ENCODE assay signal across 1 cellular context in the genomic region with DNA sequence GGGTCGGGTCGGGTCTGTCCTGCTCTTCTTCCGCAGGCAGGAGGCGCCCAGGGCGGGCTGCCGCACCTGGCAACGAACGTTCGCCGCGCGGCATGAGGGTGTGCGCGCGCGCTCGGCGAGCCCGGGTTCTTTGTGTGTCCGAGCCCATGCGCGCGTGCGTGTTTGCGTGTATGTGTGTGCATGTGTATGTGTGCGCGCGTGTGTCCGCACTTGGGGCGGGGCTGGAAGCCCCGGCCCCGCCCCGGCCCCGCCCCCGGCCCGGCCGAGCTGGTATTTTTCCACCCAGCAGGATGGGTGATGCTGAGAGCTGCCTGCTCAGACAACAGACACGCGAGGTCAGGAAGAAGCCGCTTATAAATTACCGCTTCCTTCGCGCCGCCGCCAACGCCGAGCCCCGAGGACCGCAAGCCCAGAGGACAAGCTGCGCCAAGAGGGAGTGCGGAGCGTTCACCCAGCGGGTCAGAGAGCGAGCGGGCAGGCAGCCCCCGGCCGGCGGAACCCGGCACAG.
TF ChIP-seq lines count a peak whose summit lies in the region.

Gene SLC6A6 (plus strand): TSS at position 303 of the 508 bp plus-strand sequence. CDS start 41,029 bp downstream, outside the sequence.

TF ChIP-seq in HepG2, 621 proteins besides CTCF, POLR2A, EP300 and RAD21 (continued from another document and continues in another):
- TF ChIP-seq, protein P1, sequence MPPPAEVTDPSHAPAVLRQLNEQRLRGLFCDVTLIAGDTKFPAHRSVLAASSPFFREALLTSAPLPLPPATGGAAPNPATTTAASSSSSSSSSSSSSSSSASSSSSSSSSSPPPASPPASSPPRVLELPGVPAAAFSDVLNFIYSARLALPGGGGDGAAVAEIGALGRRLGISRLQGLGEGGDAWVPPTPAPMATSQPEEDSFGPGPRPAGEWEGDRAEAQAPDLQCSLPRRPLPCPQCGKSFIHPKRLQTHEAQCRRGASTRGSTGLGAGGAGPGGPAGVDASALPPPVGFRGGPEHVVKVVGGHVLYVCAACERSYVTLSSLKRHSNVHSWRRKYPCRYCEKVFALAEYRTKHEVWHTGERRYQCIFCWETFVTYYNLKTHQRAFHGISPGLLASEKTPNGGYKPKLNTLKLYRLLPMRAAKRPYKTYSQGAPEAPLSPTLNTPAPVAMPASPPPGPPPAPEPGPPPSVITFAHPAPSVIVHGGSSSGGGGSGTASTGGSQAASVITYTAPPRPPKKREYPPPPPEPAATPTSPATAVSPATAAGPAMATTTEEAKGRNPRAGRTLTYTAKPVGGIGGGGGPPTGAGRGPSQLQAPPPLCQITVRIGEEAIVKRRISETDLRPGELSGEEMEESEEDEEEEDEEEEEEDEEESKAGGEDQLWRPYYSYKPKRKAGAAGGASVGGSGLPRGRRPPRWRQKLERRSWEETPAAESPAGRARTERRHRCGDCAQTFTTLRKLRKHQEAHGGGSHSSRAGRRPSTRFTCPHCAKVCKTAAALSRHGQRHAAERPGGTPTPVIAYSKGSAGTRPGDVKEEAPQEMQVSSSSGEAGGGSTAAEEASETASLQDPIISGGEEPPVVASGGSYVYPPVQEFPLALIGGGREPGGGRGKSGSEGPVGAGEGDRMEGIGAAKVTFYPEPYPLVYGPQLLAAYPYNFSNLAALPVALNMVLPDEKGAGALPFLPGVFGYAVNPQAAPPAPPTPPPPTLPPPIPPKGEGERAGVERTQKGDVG (CRISPR knock-in tag; IDR thresholded peaks at IDR 0.05; ENCODE audit: borderline replicate concordance) = no peak
- TF ChIP-seq, protein P2, sequence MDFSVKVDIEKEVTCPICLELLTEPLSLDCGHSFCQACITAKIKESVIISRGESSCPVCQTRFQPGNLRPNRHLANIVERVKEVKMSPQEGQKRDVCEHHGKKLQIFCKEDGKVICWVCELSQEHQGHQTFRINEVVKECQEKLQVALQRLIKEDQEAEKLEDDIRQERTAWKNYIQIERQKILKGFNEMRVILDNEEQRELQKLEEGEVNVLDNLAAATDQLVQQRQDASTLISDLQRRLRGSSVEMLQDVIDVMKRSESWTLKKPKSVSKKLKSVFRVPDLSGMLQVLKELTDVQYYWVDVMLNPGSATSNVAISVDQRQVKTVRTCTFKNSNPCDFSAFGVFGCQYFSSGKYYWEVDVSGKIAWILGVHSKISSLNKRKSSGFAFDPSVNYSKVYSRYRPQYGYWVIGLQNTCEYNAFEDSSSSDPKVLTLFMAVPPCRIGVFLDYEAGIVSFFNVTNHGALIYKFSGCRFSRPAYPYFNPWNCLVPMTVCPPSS (IDR thresholded peaks at IDR 0.05) = no peak
- TF ChIP-seq PHF21A (CRISPR knock-in tag; IDR thresholded peaks at IDR 0.05) = peak; percentile 76
- TF ChIP-seq, protein P3, sequence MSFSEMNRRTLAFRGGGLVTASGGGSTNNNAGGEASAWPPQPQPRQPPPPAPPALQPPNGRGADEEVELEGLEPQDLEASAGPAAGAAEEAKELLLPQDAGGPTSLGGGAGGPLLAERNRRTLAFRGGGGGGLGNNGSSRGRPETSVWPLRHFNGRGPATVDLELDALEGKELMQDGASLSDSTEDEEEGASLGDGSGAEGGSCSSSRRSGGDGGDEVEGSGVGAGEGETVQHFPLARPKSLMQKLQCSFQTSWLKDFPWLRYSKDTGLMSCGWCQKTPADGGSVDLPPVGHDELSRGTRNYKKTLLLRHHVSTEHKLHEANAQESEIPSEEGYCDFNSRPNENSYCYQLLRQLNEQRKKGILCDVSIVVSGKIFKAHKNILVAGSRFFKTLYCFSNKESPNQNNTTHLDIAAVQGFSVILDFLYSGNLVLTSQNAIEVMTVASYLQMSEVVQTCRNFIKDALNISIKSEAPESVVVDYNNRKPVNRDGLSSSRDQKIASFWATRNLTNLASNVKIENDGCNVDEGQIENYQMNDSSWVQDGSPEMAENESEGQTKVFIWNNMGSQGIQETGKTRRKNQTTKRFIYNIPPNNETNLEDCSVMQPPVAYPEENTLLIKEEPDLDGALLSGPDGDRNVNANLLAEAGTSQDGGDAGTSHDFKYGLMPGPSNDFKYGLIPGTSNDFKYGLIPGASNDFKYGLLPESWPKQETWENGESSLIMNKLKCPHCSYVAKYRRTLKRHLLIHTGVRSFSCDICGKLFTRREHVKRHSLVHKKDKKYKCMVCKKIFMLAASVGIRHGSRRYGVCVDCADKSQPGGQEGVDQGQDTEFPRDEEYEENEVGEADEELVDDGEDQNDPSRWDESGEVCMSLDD (CRISPR knock-in tag; IDR thresholded peaks at IDR 0.05; ENCODE audit: borderline replicate concordance) = no peak
- no peak for TF ChIP-seq ARNT (IDR thresholded peaks at IDR 0.05)
- TF ChIP-seq HNF4G (IDR thresholded peaks at IDR 0.05; ENCODE audit: borderline replicate concordance, low read depth, low read length) = peak; percentile 6; the same call in 1 of the 2 replicates
- no peak for TF ChIP-seq HNF4G (CRISPR knock-in tag; IDR thresholded peaks at IDR 0.05; ENCODE audit: borderline replicate concordance, low read depth)
- TF ChIP-seq ZNF274 (CRISPR knock-in tag; IDR thresholded peaks at IDR 0.05) = no peak
- TF ChIP-seq SAFB2 (CRISPR knock-in tag; IDR thresholded peaks at IDR 0.05; ENCODE audit: borderline replicate concordance, low read depth) = 0 out of 2 replicates have a peak, but pooled peaks have one; percentile 68
- no peak for TF ChIP-seq HES4 (CRISPR knock-in tag; IDR thresholded peaks at IDR 0.05; ENCODE audit: borderline replicate concordance)
- no peak for TF ChIP-seq U2AF1 (optimal IDR thresholded peaks at IDR 0.05; ENCODE audit: low read depth, low read length)
- TF ChIP-seq ZNF576 (CRISPR knock-in tag; IDR thresholded peaks at IDR 0.05) = no peak
- no peak for TF ChIP-seq ZNF234 (CRISPR knock-in tag; conservative IDR thresholded peaks at IDR 0.05)
- TF ChIP-seq KDM5A (IDR thresholded peaks at IDR 0.05; ENCODE audit: borderline replicate concordance, low read length) = peak; percentile 37; the same call in 1 of the 2 replicates
- TF ChIP-seq TGIF2 (CRISPR knock-in tag; IDR thresholded peaks at IDR 0.05) = 0 out of 2 replicates have a peak, but pooled peaks have one; percentile 35
- TF ChIP-seq ZNF839 (CRISPR knock-in tag; IDR thresholded peaks at IDR 0.05; ENCODE audit: borderline replicate concordance) = no peak
- no peak for TF ChIP-seq ZBTB39 (CRISPR knock-in tag; IDR thresholded peaks at IDR 0.05)
- TF ChIP-seq ZNF792 (CRISPR knock-in tag; IDR thresholded peaks at IDR 0.05) = peak; percentile 66
- TF ChIP-seq ZNF382 (CRISPR knock-in tag; IDR thresholded peaks at IDR 0.05; ENCODE audit: borderline replicate concordance) = no peak
- TF ChIP-seq, protein P4, sequence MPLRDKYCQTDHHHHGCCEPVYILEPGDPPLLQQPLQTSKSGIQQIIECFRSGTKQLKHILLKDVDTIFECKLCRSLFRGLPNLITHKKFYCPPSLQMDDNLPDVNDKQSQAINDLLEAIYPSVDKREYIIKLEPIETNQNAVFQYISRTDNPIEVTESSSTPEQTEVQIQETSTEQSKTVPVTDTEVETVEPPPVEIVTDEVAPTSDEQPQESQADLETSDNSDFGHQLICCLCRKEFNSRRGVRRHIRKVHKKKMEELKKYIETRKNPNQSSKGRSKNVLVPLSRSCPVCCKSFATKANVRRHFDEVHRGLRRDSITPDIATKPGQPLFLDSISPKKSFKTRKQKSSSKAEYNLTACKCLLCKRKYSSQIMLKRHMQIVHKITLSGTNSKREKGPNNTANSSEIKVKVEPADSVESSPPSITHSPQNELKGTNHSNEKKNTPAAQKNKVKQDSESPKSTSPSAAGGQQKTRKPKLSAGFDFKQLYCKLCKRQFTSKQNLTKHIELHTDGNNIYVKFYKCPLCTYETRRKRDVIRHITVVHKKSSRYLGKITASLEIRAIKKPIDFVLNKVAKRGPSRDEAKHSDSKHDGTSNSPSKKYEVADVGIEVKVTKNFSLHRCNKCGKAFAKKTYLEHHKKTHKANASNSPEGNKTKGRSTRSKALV (CRISPR knock-in tag; IDR thresholded peaks at IDR 0.05) = peak; percentile 92
- no peak for TF ChIP-seq ATAD3A (CRISPR knock-in tag; IDR thresholded peaks at IDR 0.05)
- TF ChIP-seq ZBTB3 (CRISPR knock-in tag; IDR thresholded peaks at IDR 0.05; ENCODE audit: borderline replicate concordance, low read depth) = no peak
- peak; percentile 25; the same call in 1 of the 2 replicates for TF ChIP-seq RXRB (CRISPR knock-in tag; IDR thresholded peaks at IDR 0.05; ENCODE audit: borderline replicate concordance)
- no peak for TF ChIP-seq ATRX (CRISPR knock-in tag; IDR thresholded peaks at IDR 0.05; ENCODE audit: borderline replicate concordance)
- no peak for TF ChIP-seq SOX13 (IDR thresholded peaks at IDR 0.05)
- peak in 1 of 2 experiments; percentile 60; a peak in 2 of 4 replicates for TF ChIP-seq SOX13 (CRISPR knock-in tag; conservative IDR thresholded peaks at IDR 0.05 in 1 of 2, IDR thresholded peaks at IDR 0.05 in 1 of 2)
- TF ChIP-seq, protein P5, sequence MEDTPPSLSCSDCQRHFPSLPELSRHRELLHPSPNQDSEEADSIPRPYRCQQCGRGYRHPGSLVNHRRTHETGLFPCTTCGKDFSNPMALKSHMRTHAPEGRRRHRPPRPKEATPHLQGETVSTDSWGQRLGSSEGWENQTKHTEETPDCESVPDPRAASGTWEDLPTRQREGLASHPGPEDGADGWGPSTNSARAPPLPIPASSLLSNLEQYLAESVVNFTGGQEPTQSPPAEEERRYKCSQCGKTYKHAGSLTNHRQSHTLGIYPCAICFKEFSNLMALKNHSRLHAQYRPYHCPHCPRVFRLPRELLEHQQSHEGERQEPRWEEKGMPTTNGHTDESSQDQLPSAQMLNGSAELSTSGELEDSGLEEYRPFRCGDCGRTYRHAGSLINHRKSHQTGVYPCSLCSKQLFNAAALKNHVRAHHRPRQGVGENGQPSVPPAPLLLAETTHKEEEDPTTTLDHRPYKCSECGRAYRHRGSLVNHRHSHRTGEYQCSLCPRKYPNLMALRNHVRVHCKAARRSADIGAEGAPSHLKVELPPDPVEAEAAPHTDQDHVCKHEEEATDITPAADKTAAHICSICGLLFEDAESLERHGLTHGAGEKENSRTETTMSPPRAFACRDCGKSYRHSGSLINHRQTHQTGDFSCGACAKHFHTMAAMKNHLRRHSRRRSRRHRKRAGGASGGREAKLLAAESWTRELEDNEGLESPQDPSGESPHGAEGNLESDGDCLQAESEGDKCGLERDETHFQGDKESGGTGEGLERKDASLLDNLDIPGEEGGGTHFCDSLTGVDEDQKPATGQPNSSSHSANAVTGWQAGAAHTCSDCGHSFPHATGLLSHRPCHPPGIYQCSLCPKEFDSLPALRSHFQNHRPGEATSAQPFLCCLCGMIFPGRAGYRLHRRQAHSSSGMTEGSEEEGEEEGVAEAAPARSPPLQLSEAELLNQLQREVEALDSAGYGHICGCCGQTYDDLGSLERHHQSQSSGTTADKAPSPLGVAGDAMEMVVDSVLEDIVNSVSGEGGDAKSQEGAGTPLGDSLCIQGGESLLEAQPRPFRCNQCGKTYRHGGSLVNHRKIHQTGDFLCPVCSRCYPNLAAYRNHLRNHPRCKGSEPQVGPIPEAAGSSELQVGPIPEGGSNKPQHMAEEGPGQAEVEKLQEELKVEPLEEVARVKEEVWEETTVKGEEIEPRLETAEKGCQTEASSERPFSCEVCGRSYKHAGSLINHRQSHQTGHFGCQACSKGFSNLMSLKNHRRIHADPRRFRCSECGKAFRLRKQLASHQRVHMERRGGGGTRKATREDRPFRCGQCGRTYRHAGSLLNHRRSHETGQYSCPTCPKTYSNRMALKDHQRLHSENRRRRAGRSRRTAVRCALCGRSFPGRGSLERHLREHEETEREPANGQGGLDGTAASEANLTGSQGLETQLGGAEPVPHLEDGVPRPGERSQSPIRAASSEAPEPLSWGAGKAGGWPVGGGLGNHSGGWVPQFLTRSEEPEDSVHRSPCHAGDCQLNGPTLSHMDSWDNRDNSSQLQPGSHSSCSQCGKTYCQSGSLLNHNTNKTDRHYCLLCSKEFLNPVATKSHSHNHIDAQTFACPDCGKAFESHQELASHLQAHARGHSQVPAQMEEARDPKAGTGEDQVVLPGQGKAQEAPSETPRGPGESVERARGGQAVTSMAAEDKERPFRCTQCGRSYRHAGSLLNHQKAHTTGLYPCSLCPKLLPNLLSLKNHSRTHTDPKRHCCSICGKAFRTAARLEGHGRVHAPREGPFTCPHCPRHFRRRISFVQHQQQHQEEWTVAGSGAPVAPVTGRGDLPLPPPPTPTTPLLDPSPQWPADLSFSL (CRISPR knock-in tag; IDR thresholded peaks at IDR 0.05) = peak; percentile 86
- no peak for TF ChIP-seq ZNF326 (CRISPR knock-in tag; IDR thresholded peaks at IDR 0.05; ENCODE audit: borderline replicate concordance)
- peak; percentile 96 for TF ChIP-seq ZNF18 (CRISPR knock-in tag; IDR thresholded peaks at IDR 0.05; ENCODE audit: insufficient replicate concordance)
- no peak for TF ChIP-seq ZSCAN31 (CRISPR knock-in tag; IDR thresholded peaks at IDR 0.05; ENCODE audit: low read depth)
- no peak; the same call in 1 of the 2 replicates for TF ChIP-seq CCDC6 (CRISPR knock-in tag; IDR thresholded peaks at IDR 0.05)
- TF ChIP-seq YY1 (IDR thresholded peaks at IDR 0.05; ENCODE audit: insufficient read depth, insufficient replicate concordance, low read depth, low read length) = no peak
